ENCODE assay signal across 8 cellular contexts in the genomic region with DNA sequence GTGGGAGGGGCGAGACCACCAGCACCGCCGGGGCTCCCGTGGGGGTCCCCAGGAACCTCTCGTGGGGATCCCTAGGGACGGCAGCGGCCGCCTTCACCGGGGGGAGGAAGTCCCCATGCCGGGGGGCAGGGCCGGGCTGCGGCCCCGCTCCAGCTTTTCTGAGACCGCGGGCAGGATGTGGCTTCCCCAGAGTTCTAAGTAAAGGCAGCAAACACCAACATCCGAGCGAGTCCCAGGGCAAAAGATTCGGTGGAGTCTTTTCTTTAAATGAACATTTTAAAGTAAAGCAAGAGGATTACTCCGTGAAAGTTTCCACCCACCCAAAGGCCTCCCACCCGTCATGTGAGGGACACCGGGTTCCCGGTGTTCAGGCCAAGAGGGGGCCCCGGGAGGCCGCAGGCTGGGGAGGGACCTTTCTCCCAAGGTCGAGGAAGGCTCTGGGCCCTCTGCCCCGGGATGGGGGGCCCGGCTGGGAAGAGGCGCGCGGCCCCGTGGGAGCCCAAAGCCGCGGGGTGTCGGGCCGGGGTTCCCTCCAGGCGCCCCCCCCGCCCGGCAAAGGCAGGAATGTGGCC. TPM values are rescaled to one million over a fixed set of nuclear protein-coding genes. Genes with fewer than 3 reads are reported as not detected.
DNase-seq lines count a peak whose midpoint lies in the region; ATAC-seq, FAIRE-seq and TF ChIP-seq lines count a peak whose summit lies in the region.

No MANE protein-coding gene starts in this region.

- no peaks in the 10 kb centered on the region for H3K27me3 ChIP-seq in SK-N-SH (ENCODE audit: insufficient read depth)
- peaks cover 1 to 25% of the 10 kb centered on the region in 2 experiments for H3K27me3 ChIP-seq in HepG2 (ENCODE audit: control insufficient read depth in 1 of 2, insufficient read depth in 2 of 2, low read length in 2 of 2)

- H3K36me3 ChIP-seq in SK-N-SH (replicated peaks in 1 of 2; ENCODE audit: control insufficient read depth in 1 of 2, insufficient read depth in 2 of 2, low read length in 1 of 2) (no peaks in the 10 kb centered on the region), HepG2 (replicated peaks in 1 of 2; ENCODE audit: control insufficient read depth in 1 of 2, insufficient read depth in 2 of 2, low read length in 2 of 2) (no peaks in the 10 kb centered on the region)

- peak overlapping the region; percentile 29 for H3K27ac Mint-ChIP-seq in MCF 10A (ENCODE audit: low read depth, unreplicated experiment)

- H3K27ac ChIP-seq in SK-N-SH (ENCODE audit: low read depth in 2 of 2, low read length in 1 of 2), result peak overlapping the region; percentile 39 to 48; a peak in 3 of 4 replicates
- H3K27ac ChIP-seq in HepG2 (ENCODE audit: extremely low read length, insufficient read depth, low read length), result peak overlapping the region; percentile 72

- H3K36me3 Mint-ChIP-seq in MCF 10A (ENCODE audit: insufficient read depth, unreplicated experiment), result no peaks in the 10 kb centered on the region

- no peaks in the 10 kb centered on the region for H3K9me2 ChIP-seq in SK-N-SH

- peak overlapping the region; percentile 47 for H3K4me3 Mint-ChIP-seq in MCF 10A (ENCODE audit: unreplicated experiment)

- TF ChIP-seq CTCF in SK-N-SH (IDR thresholded peaks at IDR 0.05) (no peak), MCF 10A (IDR thresholded peaks at IDR 0.05; ENCODE audit: unreplicated experiment) (no peak), HepG2 (CRISPR knock-in tag; IDR thresholded peaks at IDR 0.05) (no peak)

- H3K79me2 ChIP-seq in SK-N-SH (ENCODE audit: insufficient read depth), result no peaks in the 10 kb centered on the region
- H3K79me2 ChIP-seq in HepG2 (ENCODE audit: insufficient read depth, low read length), result no peaks in the 10 kb centered on the region

- POLR2A ChIA-PET in SK-N-SH (lab: Yijun Ruan, JAX) (no interaction called here), MCF 10A (lab: Yijun Ruan, JAX) (no interaction called here), HepG2 (lab: Yijun Ruan, JAX) (interaction anchor here (1.1 kb wide), 1 partner anchor 45 kb away, joined by 4 read pairs; a partner anchor contains a TSS)

- H3K9me3 Mint-ChIP-seq in MCF 10A (ENCODE audit: unreplicated experiment), result no peaks in the 10 kb centered on the region

- ATAC-seq in GM19468 (IDR thresholded peaks at IDR 0.05; ENCODE audit: extremely low read depth, unreplicated experiment) (peak; percentile 16), HepG2 (peak; percentile 67), HG03565 (IDR thresholded peaks at IDR 0.05; ENCODE audit: unreplicated experiment) (no peak)

- peak overlapping the region; percentile 78 for H3K9ac ChIP-seq in SK-N-SH
- H3K9ac ChIP-seq in HepG2 (ENCODE audit: insufficient read depth, low read depth, low read length), result peak overlapping the region; percentile 56; the same call in 1 of the 2 replicates

- BruUV-seq in MCF 10A (replicated peaks; lab: Mats Ljungman, UMichigan), result no TSS peak
- TSS peak; percentile 78 for BruUV-seq in HepG2 (replicated peaks; lab: Mats Ljungman, UMichigan)

- intact Hi-C loops in MCF 10A (cut with micrococcal nuclease), result no loop called here
- intact Hi-C loops in HepG2 (cut with micrococcal nuclease; ENCODE audit: unreplicated experiment), result no loop called here

- H3K4me2 ChIP-seq in SK-N-SH, result peak overlapping the region; percentile 72
- H3K4me2 ChIP-seq in HepG2 (ENCODE audit: low read depth, low read length), result peak overlapping the region; percentile 88

- no peaks in the 10 kb centered on the region for H4K20me1 ChIP-seq in SK-N-SH (ENCODE audit: insufficient read depth)
- H4K20me1 ChIP-seq in HepG2 (ENCODE audit: insufficient read depth, low read length), result no peaks in the 10 kb centered on the region

- no peak for FAIRE-seq in HepG2 (lab: Jason Lieb, UNC)

- H3K27me3 Mint-ChIP-seq in MCF 10A (ENCODE audit: insufficient read depth, unreplicated experiment), result no peaks in the 10 kb centered on the region

- WGBS in SK-N-SH (ENCODE audit: low lambda C conversion rate), result 2% methylated on average over 6 of the region's 38 CpGs
- 0% methylated on average over 26 of the region's 38 CpGs for WGBS in HepG2 (ENCODE audit: low lambda C conversion rate)

- DNase-seq in SK-N-SH (peak; percentile 67), MCF 10A (ENCODE audit: unreplicated experiment) (no peak), HepG2 (ENCODE audit: low spot score) (peak; percentile 14), COLO829 (ENCODE audit: low spot score) (no peak), NCI-H1436 (lab: John Stamatoyannopoulos, UW) (no peak)
- DNase-seq in stimulated activated CD8-positive, alpha-beta memory T cell treated with anti-CD3 and anti-CD28 coated beads, Interleukin-15, amount 100 ng/mL, for 1 hour (ENCODE audit: low read depth), result peak; percentile 32

- in situ Hi-C loops in HepG2 (cut with HindIII; ENCODE audit: extremely low pct_ligation_motif_present, low pct_unique_long_range_greater_than_20kb), result no loop called here

- TF ChIP-seq POLR2A in HepG2 (IDR thresholded peaks at IDR 0.05; ENCODE audit: insufficient read depth in 1 of 2, low read depth in 2 of 2, low read length in 2 of 2), result no peak

- H3K4me3 ChIP-seq in SK-N-SH (ENCODE audit: low read depth in 2 of 2, low read length in 1 of 2) (peak overlapping the region; percentile 62), HepG2 (replicated peaks in 1 of 3; ENCODE audit: insufficient read depth in 1 of 3, low read depth in 2 of 3, low read length in 3 of 3) (peak overlapping the region; percentile 60 to 69 (median 62); a peak in 4 of 6 replicates)

- H3K9me3 ChIP-seq in SK-N-SH, result no peaks in the 10 kb centered on the region
- no peaks in the 10 kb centered on the region for H3K9me3 ChIP-seq in HepG2 (ENCODE audit: low read length)

- H3K4me1 Mint-ChIP-seq in MCF 10A (ENCODE audit: insufficient read depth, unreplicated experiment), result no peaks in the 10 kb centered on the region

- CTCF ChIA-PET in SK-N-SH (lab: Yijun Ruan, JAX), result interaction anchor here (1.0 to 1.1 kb wide), 2 partner anchors 56 to 78 kb away, joined by 3 read pairs; no protein-coding TSS in a partner anchor
- CTCF ChIA-PET in MCF 10A (lab: Yijun Ruan, JAX), result no interaction called here
- CTCF ChIA-PET in HepG2 (lab: Yijun Ruan, JAX; ENCODE audit: low intra/inter-chr PET ratio, low total read pairs), result no interaction called here

- H3F3A ChIP-seq in SK-N-SH (replicated peaks; ENCODE audit: insufficient read depth), result peaks cover 4% of the 10 kb centered on the region

- TF ChIP-seq RAD21 in SK-N-SH (IDR thresholded peaks at IDR 0.05; ENCODE audit: low read length), result no peak
- no peak for TF ChIP-seq RAD21 in HepG2 (CRISPR knock-in tag; IDR thresholded peaks at IDR 0.05)

- peaks cover 0 to 13% of the 10 kb centered on the region in 2 experiments; a peak in 1 of 4 replicates for H3K4me1 ChIP-seq in SK-N-SH (ENCODE audit: control insufficient read depth in 1 of 2, insufficient read depth in 2 of 2, low read depth in 1 of 2, low read length in 1 of 2)
- peaks cover 20% of the 10 kb centered on the region for H3K4me1 ChIP-seq in HepG2 (ENCODE audit: insufficient read depth, low read length)

- TF ChIP-seq EP300 in SK-N-SH (IDR thresholded peaks at IDR 0.05; ENCODE audit: borderline replicate concordance in 1 of 2, low read depth in 1 of 2, low read length in 1 of 2) (no peak), HepG2 (IDR thresholded peaks at IDR 0.05; ENCODE audit: low read depth in 2 of 2, low read length in 2 of 2) (no peak), HepG2 (CRISPR knock-in tag; IDR thresholded peaks at IDR 0.05; ENCODE audit: borderline replicate concordance) (no peak)

- H2AFZ ChIP-seq in SK-N-SH (ENCODE audit: low read depth) (peak overlapping the region; percentile 70; the same call in 1 of the 2 replicates), HepG2 (ENCODE audit: low read length) (no peak overlapping the region)

TF ChIP-seq in SK-N-SH, 30 proteins besides CTCF, POLR2A, EP300 and RAD21:
- TF ChIP-seq NFIC (IDR thresholded peaks at IDR 0.05; ENCODE audit: borderline replicate concordance), result no peak
- TF ChIP-seq ELF1 (IDR thresholded peaks at IDR 0.05), result no peak

RNA-seq across cellular contexts. Expression of a gene that starts 44.1 kb away (rescaled TPM):
- 2.4 and 4.1 TPM in 2 replicates for polyA plus RNA-seq in SK-N-SH (2012; rRNA removed)
- 4.2 and 5.2 TPM in 2 replicates for polyA plus RNA-seq in SK-N-SH (2012; cell fraction: cytosol; rRNA removed)
- polyA plus RNA-seq in SK-N-SH (2012; cell fraction: nucleus; rRNA removed), result 2.1 and 2.5 TPM in 2 replicates
- total RNA-seq in MCF 10A (2022), result 0.19 and 0.42 TPM in 2 replicates
- 21.3 and 22.8 TPM in 2 replicates for total RNA-seq in HepG2 (2016; rRNA removed; fragmentation: Illumina TruSeq; extraction: Trizol)
- total RNA-seq in HepG2 (2016; cell fraction: cytosol; rRNA removed; fragmentation: Illumina TruSeq; extraction: Trizol; ENCODE audit: low read depth), result 27.1 and 28.5 TPM in 2 replicates
- 19.3 and 21.8 TPM in 2 replicates for total RNA-seq in HepG2 (2016; cell fraction: insoluble cytoplasmic fraction; rRNA removed; fragmentation: Illumina TruSeq; extraction: Trizol)
- total RNA-seq in HepG2 (2016; cell fraction: membrane; rRNA removed; fragmentation: Illumina TruSeq; extraction: Trizol), result 58.7 and 64.2 TPM in 2 replicates
- 8.7 and 10.1 TPM in 2 replicates for total RNA-seq in HepG2 (2016; cell fraction: nucleus; rRNA removed; fragmentation: Illumina TruSeq; extraction: Trizol)
- 3.1 and 3.2 TPM in 2 replicates for polyA plus RNA-seq in HepG2 (2011; rRNA removed)
- polyA plus RNA-seq in HepG2 (2011; cell fraction: cytosol; rRNA removed), result 3.4 and 4.0 TPM in 2 replicates
- 2.1 and 2.5 TPM in 2 replicates for polyA plus RNA-seq in HepG2 (2011; cell fraction: nucleus; rRNA removed)
- polyA plus RNA-seq in HepG2 (2012), result 7.5 and 10.7 TPM in 2 replicates
- 44.9 and 45.8 TPM in 2 replicates for polyA plus RNA-seq in HepG2 (2016; cell fraction: cytosol; fragmentation: Illumina TruSeq; extraction: Trizol; ENCODE audit: low read depth)
- 23.3 and 26.8 TPM in 2 replicates for polyA plus RNA-seq in HepG2 (2016; cell fraction: insoluble cytoplasmic fraction; fragmentation: Illumina TruSeq; extraction: Trizol; ENCODE audit: low read depth)
- polyA plus RNA-seq in HepG2 (2016; cell fraction: membrane; fragmentation: Illumina TruSeq; extraction: Trizol; ENCODE audit: low read depth), result 59.7 and 67.0 TPM in 2 replicates
- polyA plus RNA-seq in HepG2 (2016; cell fraction: nucleus; fragmentation: Illumina TruSeq; extraction: Trizol; ENCODE audit: insufficient read depth, low read depth), result 18.9 and 19.1 TPM in 2 replicates
- 5.3 TPM in 1 of 2 replicates, not detected in the other for polyA minus RNA-seq in HepG2 (2011; rRNA and poly(A)+ RNA removed; ENCODE audit: low replicate concordance)
- 3.7 and 4.5 TPM in 2 replicates for polyA minus RNA-seq in HepG2 (2011; cell fraction: cytosol; rRNA and poly(A)+ RNA removed)
- 0.90 and 1.4 TPM in 2 replicates for polyA minus RNA-seq in HepG2 (2011; cell fraction: nucleus; rRNA and poly(A)+ RNA removed)

Comparison
In these comparisons a context has a peak if more than half of its experiments do, and no peak if none do; other contexts are left out.
1. DNase-seq: peak in SK-N-SH (single experiment), HepG2 (single experiment) and stimulated activated CD8-positive, alpha-beta memory T cell treated with anti-CD3 and anti-CD28 coated beads, Interleukin-15, amount 100 ng/mL, for 1 hour (single experiment); none in MCF 10A (single experiment), COLO829 (single experiment) and NCI-H1436 (single experiment).